In the genomic region with DNA sequence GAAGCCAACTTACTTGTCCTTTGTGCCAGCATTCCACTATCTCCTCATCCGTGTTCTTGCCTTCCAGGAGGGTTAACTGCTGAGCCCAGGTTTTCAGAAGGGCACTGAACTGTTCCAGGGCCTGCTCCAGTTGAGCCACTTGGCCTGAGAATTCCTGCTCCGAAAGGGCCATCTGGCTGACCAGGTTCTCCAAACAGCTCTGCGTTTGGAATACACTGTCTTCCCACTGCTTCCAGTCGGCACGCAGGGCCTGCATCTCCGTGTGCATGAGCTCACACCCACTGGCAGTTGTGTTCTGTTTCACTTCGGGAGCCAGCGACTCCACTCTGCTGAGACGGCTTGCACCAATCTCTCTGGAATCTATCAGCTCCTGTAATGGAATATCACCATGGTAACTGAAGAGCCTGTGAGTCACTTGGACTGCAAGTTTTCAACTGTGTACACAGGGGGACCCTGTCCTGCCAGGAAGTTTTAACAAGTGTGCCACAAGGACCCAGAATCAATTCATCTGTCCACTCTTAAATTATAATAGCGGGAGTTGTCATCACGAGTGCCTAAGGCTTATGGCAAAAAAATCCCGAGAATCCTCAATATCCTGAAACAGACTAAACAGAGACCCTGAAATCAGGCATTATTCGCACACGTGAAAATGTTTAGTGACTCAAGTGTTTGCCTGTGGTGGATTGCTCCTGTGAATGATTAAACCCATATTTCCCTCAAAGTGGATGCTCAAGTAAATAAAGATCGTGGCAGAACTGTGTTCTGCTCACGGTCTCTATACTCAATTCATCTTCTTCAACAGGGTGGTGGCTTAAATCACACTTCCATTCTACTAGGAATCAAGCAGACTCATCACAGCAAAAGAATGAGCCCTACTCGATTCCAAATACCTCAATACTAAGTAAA, we compare ENCODE assay signal across 9 cellular contexts.
DNase-seq lines count a peak whose midpoint lies in the region; ATAC-seq and TF ChIP-seq lines count a peak whose summit lies in the region.
"Had no signal": no experiment of that assay in that cellular context is flagged by ENCODE, and none has a peak within 500 bp of the region (broad histone marks: within the 10 kb centered on the region; RNA-seq: fewer than 3 reads in every experiment).

No MANE protein-coding gene starts in this region.

- intact Hi-C loops in heart right ventricle (cut with DNase I): no loop called here

- WGBS in heart right ventricle, 2 donors: 15% methylated on average over 17 of the region's 17 CpGs

- H3K27me3 Mint-ChIP-seq in progenitor cell of endocrine pancreas: no peaks in the 10 kb centered on the region

- TF ChIP-seq CTCF in heart right ventricle (IDR thresholded peaks at IDR 0.05) (peak in 1 of 9 donors; percentile 9), progenitor cell of endocrine pancreas (IDR thresholded peaks at IDR 0.05; ENCODE audit: unreplicated experiment) (no peak)

- H3K36me3 Mint-ChIP-seq in progenitor cell of endocrine pancreas (ENCODE audit: insufficient read depth): peaks cover under 1% of the 10 kb centered on the region

- H3K27ac ChIP-seq in heart right ventricle: peak overlapping the region; percentile 72 to 96 (median 91)
- H3K27ac ChIP-seq: neutrophil had no signal

- H3K9me3 Mint-ChIP-seq in progenitor cell of endocrine pancreas (ENCODE audit: low read depth): no peaks in the 10 kb centered on the region

- H3K27ac Mint-ChIP-seq in progenitor cell of endocrine pancreas: peak overlapping the region; percentile 99

- ATAC-seq in heart right ventricle: peak; percentile 91 to 96 (median 92)

- DNase-seq in GOT3 (lab: John Stamatoyannopoulos, UW): peak; percentile 48
- peak in 55 of 56 donors; percentile 3 to 79 (median 45) for DNase-seq in amygdala (lab: John Stamatoyannopoulos, UW)
- peak; percentile 70 to 86 for DNase-seq in heart right ventricle
- DNase-seq in progenitor cell of endocrine pancreas (ENCODE audit: low spot score, unreplicated experiment): peak; percentile 30
- no peak for DNase-seq in DMS114 treated with DMSO at 0.1 percent for 48 hours (lab: John Stamatoyannopoulos, UW; ENCODE audit: unreplicated experiment)
- no peak for DNase-seq in stimulated activated CD4-positive, alpha-beta T cell treated with anti-CD3 and anti-CD28 coated beads, Interleukin-4, amount 100 ng/mL, for 24 hours
- DNase-seq in SHP77 treated with DMSO at 0.1 percent for 48 hours (lab: John Stamatoyannopoulos, UW): no peak
- DNase-seq in stimulated activated CD4-positive, alpha-beta T cell treated with anti-CD3 and anti-CD28 coated beads, Interleukin-2, amount 100 ng/mL, for 48 hours: no peak

- peaks cover 0 to 33% (median 13%) of the 10 kb centered on the region in 9 donors for H3K4me1 ChIP-seq in heart right ventricle

- peak overlapping the region; percentile 22 to 65 (median 57) for H3K4me3 ChIP-seq in heart right ventricle

- H3K27me3 ChIP-seq in heart right ventricle: no peaks in the 10 kb centered on the region
- H3K27me3 ChIP-seq: neutrophil had no signal

- H3K36me3 ChIP-seq in heart right ventricle: peaks cover 0 to 21% (median 2%) of the 10 kb centered on the region in 9 donors

- no peaks in the 10 kb centered on the region for H3K9me3 ChIP-seq in heart right ventricle
- H3K9me3 ChIP-seq: neutrophil had no signal

- H3K4me3 Mint-ChIP-seq in progenitor cell of endocrine pancreas (ENCODE audit: low read depth): peak overlapping the region; percentile 82

- H3K4me1 Mint-ChIP-seq in progenitor cell of endocrine pancreas (ENCODE audit: low read depth): peaks cover 37% of the 10 kb centered on the region

Comparison
In these comparisons a context has a peak if more than half of its experiments do, and no peak if none do; other contexts are left out.
1. DNase-seq: peak in GOT3 (single experiment), amygdala (55 of 56), heart right ventricle (2 of 2) and progenitor cell of endocrine pancreas (single experiment); none in DMS114 treated with DMSO at 0.1 percent for 48 hours (single experiment), stimulated activated CD4-positive, alpha-beta T cell treated with anti-CD3 and anti-CD28 coated beads, Interleukin-4, amount 100 ng/mL, for 24 hours (single experiment), SHP77 treated with DMSO at 0.1 percent for 48 hours (single experiment) and stimulated activated CD4-positive, alpha-beta T cell treated with anti-CD3 and anti-CD28 coated beads, Interleukin-2, amount 100 ng/mL, for 48 hours (0 of 2).